Comparison of ENCODE assay signal across 11 cellular contexts in the genomic region with DNA sequence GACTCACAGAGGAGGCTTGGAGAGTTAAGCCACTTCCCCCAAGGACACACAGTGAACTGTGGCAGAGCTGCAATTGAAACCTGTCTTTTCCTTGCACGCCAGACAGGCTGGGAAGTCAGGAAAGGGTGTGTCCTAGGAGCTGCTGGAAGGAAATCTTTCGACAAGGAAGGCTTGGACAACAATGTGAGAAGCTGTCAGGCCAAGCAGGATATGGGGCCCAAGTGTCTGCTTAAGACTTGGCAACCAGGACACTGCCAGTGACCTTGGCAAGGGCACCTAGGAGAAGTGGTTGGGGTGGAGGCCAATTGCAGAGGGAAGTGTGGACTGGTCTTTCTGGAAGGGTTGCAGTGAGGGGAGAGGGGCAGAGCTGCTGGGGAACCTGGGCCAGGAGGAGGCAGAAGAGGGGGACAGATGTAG. TPM values are rescaled to one million over a fixed set of nuclear protein-coding genes. Genes with fewer than 3 reads are reported as not detected.
A peak's percentile ranks its signal among the peaks of the same experiment; 100 is the strongest.
DNase-seq lines count a peak whose midpoint lies in the region; ATAC-seq and TF ChIP-seq lines count a peak whose summit lies in the region.
"Had no signal": no experiment of that assay in that cellular context is flagged by ENCODE, and none has a peak within 500 bp of the region (broad histone marks: within the 10 kb centered on the region; RNA-seq: fewer than 3 reads in every experiment).

No MANE protein-coding gene starts in this region.

- H3K27ac ChIP-seq in 22Rv1 = peak overlapping the region; percentile 65

- H3K27me3 Mint-ChIP-seq in dendritic cell treated with granulocyte-macrophage colony-stimulating factor and Interleukin-4, amounts not matched to agents 40 ng/mL and 50 ng/mL, for 4 days = peaks cover 7% of the 10 kb centered on the region
- peaks cover 10% of the 10 kb centered on the region for H3K27me3 Mint-ChIP-seq in activated CD4-positive, alpha-beta T cell treated with anti-CD3 and anti-CD28 coated beads, Interleukin-2, amount 10 ng/mL, durations not matched to agents 24 days and 14 days

- peak overlapping the region; percentile 24 for H3K4me3 Mint-ChIP-seq in dendritic cell treated with granulocyte-macrophage colony-stimulating factor and Interleukin-4, amounts not matched to agents 40 ng/mL and 50 ng/mL, for 4 days
- H3K4me3 Mint-ChIP-seq in activated CD4-positive, alpha-beta T cell treated with anti-CD3 and anti-CD28 coated beads, Interleukin-2, amount 10 ng/mL, durations not matched to agents 24 days and 14 days = no peak overlapping the region

- no peak overlapping the region for H3K4me3 ChIP-seq in lower leg skin (ENCODE audit: low read depth, poor library complexity, severe bottlenecking)

- 22 to 27% methylated on average over 2 of the region's 2 CpGs for WGBS in lower leg skin, 2 donors

- peaks cover 58% of the 10 kb centered on the region for H3K4me1 Mint-ChIP-seq in dendritic cell treated with granulocyte-macrophage colony-stimulating factor and Interleukin-4, amounts not matched to agents 40 ng/mL and 50 ng/mL, for 4 days (ENCODE audit: low read depth)
- peaks cover 24% of the 10 kb centered on the region for H3K4me1 Mint-ChIP-seq in activated CD4-positive, alpha-beta T cell treated with anti-CD3 and anti-CD28 coated beads, Interleukin-2, amount 10 ng/mL, durations not matched to agents 24 days and 14 days

- intact Hi-C loops in dendritic cell treated with granulocyte-macrophage colony-stimulating factor and Interleukin-4, amounts not matched to agents 40 ng/mL and 50 ng/mL, for 4 days (cut with micrococcal nuclease) = loop anchor here (10.0 kb wide), 1 partner anchor 50 kb away; the partner anchor contains the start of gene NCBP3
- intact Hi-C loops in lower leg skin (cut with DNase I; ENCODE audit: low total_unique reads) = no loop called here
- intact Hi-C loops in activated CD4-positive, alpha-beta T cell treated with anti-CD3 and anti-CD28 coated beads, Interleukin-2, amount 10 ng/mL, durations not matched to agents 24 days and 14 days (cut with micrococcal nuclease) = no loop called here

- peaks cover 39% of the 10 kb centered on the region for H3K36me3 Mint-ChIP-seq in dendritic cell treated with granulocyte-macrophage colony-stimulating factor and Interleukin-4, amounts not matched to agents 40 ng/mL and 50 ng/mL, for 4 days (ENCODE audit: low read depth)
- H3K36me3 Mint-ChIP-seq in activated CD4-positive, alpha-beta T cell treated with anti-CD3 and anti-CD28 coated beads, Interleukin-2, amount 10 ng/mL, durations not matched to agents 24 days and 14 days (ENCODE audit: low read depth) = peaks cover 3% of the 10 kb centered on the region

- TF ChIP-seq CTCF in 22Rv1 (IDR thresholded peaks at IDR 0.05) = no peak
- TF ChIP-seq CTCF in lower leg skin (IDR thresholded peaks at IDR 0.05) = no peak

- peak; percentile 60 for DNase-seq in LHCN-M2 (ENCODE audit: low read depth)
- peak; percentile 64 for DNase-seq in mucosa of gallbladder (ENCODE audit: low spot score)
- DNase-seq in lower leg skin (ENCODE audit: low spot score in 2 of 2) = no peak
- DNase-seq in effector CD4-positive, alpha-beta T cell = no peak
- DNase-seq in activated CD4-positive, alpha-beta T cell treated with anti-CD3 and anti-CD28 coated beads, Interleukin-2, amount 10 ng/mL, durations not matched to agents 24 days and 14 days = no peak
- DNase-seq: MM.1S had no signal

- TF ChIP-seq POLR2A in lower leg skin (IDR thresholded peaks at IDR 0.05) = no peak

- ATAC-seq in GM18909 (IDR thresholded peaks at IDR 0.05; ENCODE audit: poor library complexity, unreplicated experiment) = no peak

- peak overlapping the region; percentile 81 for H3K27ac Mint-ChIP-seq in dendritic cell treated with granulocyte-macrophage colony-stimulating factor and Interleukin-4, amounts not matched to agents 40 ng/mL and 50 ng/mL, for 4 days
- no peak overlapping the region for H3K27ac Mint-ChIP-seq in activated CD4-positive, alpha-beta T cell treated with anti-CD3 and anti-CD28 coated beads, Interleukin-2, amount 10 ng/mL, durations not matched to agents 24 days and 14 days

- H3K9me3 Mint-ChIP-seq in dendritic cell treated with granulocyte-macrophage colony-stimulating factor and Interleukin-4, amounts not matched to agents 40 ng/mL and 50 ng/mL, for 4 days = no peaks in the 10 kb centered on the region
- no peaks in the 10 kb centered on the region for H3K9me3 Mint-ChIP-seq in activated CD4-positive, alpha-beta T cell treated with anti-CD3 and anti-CD28 coated beads, Interleukin-2, amount 10 ng/mL, durations not matched to agents 24 days and 14 days

RNA-seq across cellular contexts. Expression of gene CAMKK1, which starts 2.1 kb away (rescaled TPM):
- total RNA-seq in LHCN-M2 (2014; rRNA removed) = 3.6 and 3.7 TPM in 2 replicates
- 2.5 TPM for polyA plus RNA-seq in LHCN-M2 (2012)
- total RNA-seq in mucosa of gallbladder = 6.6 TPM
- 10 to 100 TPM in 3 of 4 donors, 1 to 10 TPM in 1; 7.3 to 21.2 (median 14.6) TPM for total RNA-seq in lower leg skin
- total RNA-seq in activated CD4-positive, alpha-beta T cell treated with anti-CD3 and anti-CD28 coated beads, Interleukin-2, amount 10 ng/mL, durations not matched to agents 24 days and 14 days = 8.6 and 9.2 TPM in 2 replicates

RNA-seq across cellular contexts. Expression of gene P2RX1, which starts 21.3 kb away (rescaled TPM):
- 0.17 TPM in 1 of 2 replicates, not detected in the other for total RNA-seq in LHCN-M2 (2014; rRNA removed)
- 0.02 TPM for polyA plus RNA-seq in LHCN-M2 (2012)
- total RNA-seq in mucosa of gallbladder = 2.8 TPM
- 1 to 10 TPM in 2 of 4 donors, under 1 TPM in 2; 0.56 to 5.0 (median 1.0) TPM for total RNA-seq in lower leg skin
- 0.47 and 0.78 TPM in 2 replicates for total RNA-seq in activated CD4-positive, alpha-beta T cell treated with anti-CD3 and anti-CD28 coated beads, Interleukin-2, amount 10 ng/mL, durations not matched to agents 24 days and 14 days
- total RNA-seq: SK-MEL-5 had no signal
- polyA plus RNA-seq: neural cell had no signal

RNA-seq across cellular contexts. Expression of gene NCBP3, which starts 48.9 kb away (rescaled TPM):
- total RNA-seq in LHCN-M2 (2014; rRNA removed) = 19.9 and 21.9 TPM in 2 replicates
- polyA plus RNA-seq in LHCN-M2 (2012) = 12.7 TPM
- total RNA-seq in mucosa of gallbladder = 39.0 TPM
- total RNA-seq in lower leg skin = 10 to 100 TPM; 21.6 to 24.4 (median 23.3) TPM
- total RNA-seq in activated CD4-positive, alpha-beta T cell treated with anti-CD3 and anti-CD28 coated beads, Interleukin-2, amount 10 ng/mL, durations not matched to agents 24 days and 14 days = 45.9 and 52.1 TPM in 2 replicates

Comparison
In these comparisons a context has a peak if more than half of its experiments do, and no peak if none do; other contexts are left out.
1. DNase-seq: peak in LHCN-M2 (single experiment) and mucosa of gallbladder (single experiment); none in lower leg skin (0 of 2), effector CD4-positive, alpha-beta T cell (single experiment) and activated CD4-positive, alpha-beta T cell treated with anti-CD3 and anti-CD28 coated beads, Interleukin-2, amount 10 ng/mL, durations not matched to agents 24 days and 14 days (single experiment).